ENCODE assay signal across 26 cellular contexts in genomic region chr7:98974205-98974604, GRCh38.
"Had no signal": no experiment of that assay in that cellular context is flagged by ENCODE, and none has a peak within 500 bp of the region (broad histone marks: within the 10 kb centered on the region; RNA-seq: fewer than 3 reads in every experiment).

No MANE protein-coding gene starts in this region.

- H3K27me3 ChIP-seq: colonic mucosa, pancreas, transverse colon had no signal

- H3K27ac Mint-ChIP-seq: activated naive CD4-positive, alpha-beta T cell treated with anti-CD3 and anti-CD28 coated beads, Interleukin-2, amount 50 U/mL, for 24 hours; activated T-helper 1 cell treated with anti-CD3 and anti-CD28 coated beads, Interleukin-12 subunit alpha, Interleukin-12 subunit beta, Interleukin-2, Interleukin-4 antibody, amounts not matched to agents 30 ng/mL and 10 ng/mL and 1 ng/mL, durations not matched to agents 14 hours and 24 hours and 36 hours; natural killer cell; T-helper 1 cell treated with Interleukin-12 subunit alpha and Interleukin-12 subunit beta and Interleukin-4 antibody, amounts not matched to agents 30 μg/mL and 1 μg/mL, for 36 hours had no signal

- H3K4me1 ChIP-seq: colonic mucosa, lower lobe of right lung, pancreas, prostate gland, transverse colon had no signal

- H3K4me1 Mint-ChIP-seq: activated naive CD4-positive, alpha-beta T cell treated with anti-CD3 and anti-CD28 coated beads, Interleukin-2, amount 50 U/mL, for 24 hours; natural killer cell had no signal

- H3K9me3 Mint-ChIP-seq: activated naive CD4-positive, alpha-beta T cell treated with anti-CD3 and anti-CD28 coated beads, Interleukin-2, amount 50 U/mL, for 24 hours; activated T-helper 1 cell treated with anti-CD3 and anti-CD28 coated beads, Interleukin-12 subunit alpha, Interleukin-12 subunit beta, Interleukin-2, Interleukin-4 antibody, amounts not matched to agents 30 ng/mL and 10 ng/mL and 1 ng/mL, durations not matched to agents 14 hours and 24 hours and 36 hours; natural killer cell; T-helper 1 cell treated with Interleukin-12 subunit alpha and Interleukin-12 subunit beta and Interleukin-4 antibody, amounts not matched to agents 30 μg/mL and 1 μg/mL, for 36 hours had no signal

- H3K9me3 ChIP-seq: colonic mucosa, lower lobe of right lung, pancreas, prostate gland, SK-N-SH, transverse colon had no signal

- H3K27ac ChIP-seq: colonic mucosa, lower lobe of right lung, pancreas, prostate gland, transverse colon, VCaP had no signal

- H3K4me3 ChIP-seq: colonic mucosa, lower lobe of right lung, pancreas, prostate gland, smooth muscle cell, transverse colon had no signal

- DNase-seq: activated CD4-positive, alpha-beta T cell treated with anti-CD3 and anti-CD28 coated beads for 4 hours; activated CD4-positive, alpha-beta T cell treated with anti-CD3 and anti-CD28 coated beads, Interleukin-2, amount 50 U/mL, for 4 hours; activated gamma-delta T cell treated with Interleukin-2 at 50 U/mL for 16 hours; anterior cingulate cortex; cerebellar nuclear complex; colonic mucosa; effector CD8-positive, alpha-beta T cell; hippocampal formation; kidney; lower lobe of right lung; mesenchymal stem cell; natural killer cell; pancreas; retina; SK-N-SH; stimulated activated CD4-positive, alpha-beta T cell treated with anti-CD3 and anti-CD28 coated beads, Interleukin-1b, Interleukin-23, amount 100 ng/mL, for 48 hours; stimulated activated naive CD4-positive, alpha-beta T cell treated with Interleukin-2 at 50 U/mL for 16 hours; SW 1271; T-helper 9 cell; transverse colon had no signal

- H3K27me3 Mint-ChIP-seq: activated naive CD4-positive, alpha-beta T cell treated with anti-CD3 and anti-CD28 coated beads, Interleukin-2, amount 50 U/mL, for 24 hours had no signal

- H3K4me3 Mint-ChIP-seq: activated naive CD4-positive, alpha-beta T cell treated with anti-CD3 and anti-CD28 coated beads, Interleukin-2, amount 50 U/mL, for 24 hours; activated T-helper 1 cell treated with anti-CD3 and anti-CD28 coated beads, Interleukin-12 subunit alpha, Interleukin-12 subunit beta, Interleukin-2, Interleukin-4 antibody, amounts not matched to agents 30 ng/mL and 10 ng/mL and 1 ng/mL, durations not matched to agents 14 hours and 24 hours and 36 hours; natural killer cell; T-helper 1 cell treated with Interleukin-12 subunit alpha and Interleukin-12 subunit beta and Interleukin-4 antibody, amounts not matched to agents 30 μg/mL and 1 μg/mL, for 36 hours had no signal

- ATAC-seq: natural killer cell, pancreas had no signal
